Comparison of ENCODE assay signal across 9 cellular contexts in the genomic region with DNA sequence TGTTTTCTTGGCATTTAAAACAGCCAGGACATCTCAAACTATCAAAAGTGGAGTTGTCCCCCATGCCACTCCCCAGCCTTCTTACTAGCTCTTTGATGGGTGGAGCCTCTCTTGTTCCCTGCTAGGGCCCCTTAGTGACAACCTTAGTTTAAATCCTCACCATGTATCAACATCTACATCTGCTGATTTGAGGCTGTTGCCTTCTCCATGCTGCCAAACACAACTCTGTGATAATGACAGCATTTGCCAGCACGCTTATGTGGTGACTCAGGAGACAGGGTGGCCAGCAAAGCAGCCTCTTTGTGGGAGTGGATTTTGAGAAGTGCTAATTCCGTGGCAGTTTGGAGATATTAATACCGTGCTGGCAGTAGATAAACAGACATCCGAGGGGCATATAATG.
DNase-seq lines count a peak whose midpoint lies in the region; ATAC-seq and TF ChIP-seq lines count a peak whose summit lies in the region.
"Had no signal": no experiment of that assay in that cellular context is flagged by ENCODE, and none has a peak within 500 bp of the region (broad histone marks: within the 10 kb centered on the region; RNA-seq: fewer than 3 reads in every experiment).

No MANE protein-coding gene starts in this region.

- CTCF ChIA-PET in activated CD4-positive, alpha-beta T cell treated with anti-CD3 and anti-CD28 coated beads, Interleukin-2, amount 10 ng/mL, durations not matched to agents 7 days and 5 days (lab: Charles Lee) = no interaction called here

- peak; percentile 75 for DNase-seq in Daoy (ENCODE audit: low read depth)
- peak; percentile 82 for DNase-seq in NCI-H82 (lab: John Stamatoyannopoulos, UW)
- DNase-seq in epithelial cell of esophagus (ENCODE audit: low read depth) = peak; percentile 55
- DNase-seq in osteoblast (ENCODE audit: insufficient read length, low spot score, missing footprints) = peak; percentile 55
- DNase-seq in NOMO-1 (lab: John Stamatoyannopoulos, UW; ENCODE audit: unreplicated experiment in 2 of 2) = no peak
- DNase-seq in activated CD4-positive, alpha-beta T cell treated with anti-CD3 and anti-CD28 coated beads, Interleukin-2, amount 10 ng/mL, durations not matched to agents 7 days and 5 days = no peak
- DNase-seq in T-helper 17 cell = no peak

- peaks cover 54% of the 10 kb centered on the region for H3K79me2 ChIP-seq in osteoblast (ENCODE audit: insufficient read depth, low read length)

- peaks cover 19% of the 10 kb centered on the region for H3K36me3 ChIP-seq in osteoblast (ENCODE audit: insufficient read depth, low read length)

- H3K27me3 ChIP-seq in osteoblast (ENCODE audit: insufficient read depth, low read length) = no peaks in the 10 kb centered on the region

- POLR2A ChIA-PET in activated CD4-positive, alpha-beta T cell treated with anti-CD3 and anti-CD28 coated beads, Interleukin-2, amount 10 ng/mL, durations not matched to agents 7 days and 5 days (lab: Charles Lee) = no interaction called here

- peak overlapping the region; percentile 35 for H3K27ac ChIP-seq in osteoblast (ENCODE audit: low read depth, low read length)
- H3K27ac ChIP-seq: SK-N-MC had no signal

- H3K4me1 Mint-ChIP-seq in activated CD4-positive, alpha-beta T cell treated with anti-CD3 and anti-CD28 coated beads, Interleukin-2, amount 10 ng/mL, durations not matched to agents 7 days and 5 days = no peaks in the 10 kb centered on the region
- peaks cover 17% of the 10 kb centered on the region for H3K4me1 Mint-ChIP-seq in T-helper 17 cell

- H4K20me1 ChIP-seq in osteoblast (ENCODE audit: insufficient read depth, low read length) = peaks cover 22% of the 10 kb centered on the region

- H3K4me3 ChIP-seq in epithelial cell of esophagus (ENCODE audit: low read length) (no peak overlapping the region), osteoblast (ENCODE audit: insufficient read depth, low read length) (no peak overlapping the region)
- H3K4me3 ChIP-seq: SK-N-MC had no signal

- H3K9me3 Mint-ChIP-seq in activated CD4-positive, alpha-beta T cell treated with anti-CD3 and anti-CD28 coated beads, Interleukin-2, amount 10 ng/mL, durations not matched to agents 7 days and 5 days = no peaks in the 10 kb centered on the region

- TF ChIP-seq CTCF in epithelial cell of esophagus (IDR thresholded peaks at IDR 0.05; ENCODE audit: insufficient read depth, low read depth, low read length, missing control alignments) (no peak), osteoblast (IDR thresholded peaks at IDR 0.05; ENCODE audit: extremely low read depth, low read depth, low read length) (no peak)

- peaks cover 22% of the 10 kb centered on the region for H3K36me3 Mint-ChIP-seq in activated CD4-positive, alpha-beta T cell treated with anti-CD3 and anti-CD28 coated beads, Interleukin-2, amount 10 ng/mL, durations not matched to agents 7 days and 5 days (ENCODE audit: low read depth)
- peaks cover 14% of the 10 kb centered on the region for H3K36me3 Mint-ChIP-seq in T-helper 17 cell (ENCODE audit: low read depth)

- H3K27me3 Mint-ChIP-seq in activated CD4-positive, alpha-beta T cell treated with anti-CD3 and anti-CD28 coated beads, Interleukin-2, amount 10 ng/mL, durations not matched to agents 7 days and 5 days = no peaks in the 10 kb centered on the region
- no peaks in the 10 kb centered on the region for H3K27me3 Mint-ChIP-seq in T-helper 17 cell

- H3K4me3 Mint-ChIP-seq in activated CD4-positive, alpha-beta T cell treated with anti-CD3 and anti-CD28 coated beads, Interleukin-2, amount 10 ng/mL, durations not matched to agents 7 days and 5 days = no peak overlapping the region
- no peak overlapping the region for H3K4me3 Mint-ChIP-seq in T-helper 17 cell

- no peak overlapping the region for H2AFZ ChIP-seq in osteoblast (ENCODE audit: low read length)

- H3K27ac Mint-ChIP-seq in activated CD4-positive, alpha-beta T cell treated with anti-CD3 and anti-CD28 coated beads, Interleukin-2, amount 10 ng/mL, durations not matched to agents 7 days and 5 days = no peak overlapping the region
- H3K27ac Mint-ChIP-seq in T-helper 17 cell = no peak overlapping the region

- H3K9me3 ChIP-seq in osteoblast (ENCODE audit: low read depth, low read length) (no peaks in the 10 kb centered on the region), T-helper 17 cell (ENCODE audit: control insufficient read depth, low read length, poor library complexity, severe bottlenecking) (no peaks in the 10 kb centered on the region)

- ATAC-seq in GM21423 (IDR thresholded peaks at IDR 0.05; ENCODE audit: unreplicated experiment) = no peak
- ATAC-seq in T-helper 17 cell = no peak

- peak overlapping the region; percentile 65 for H3K4me2 ChIP-seq in osteoblast (ENCODE audit: insufficient read depth, low read length)

- peaks cover 31% of the 10 kb centered on the region for H3K4me1 ChIP-seq in osteoblast (ENCODE audit: insufficient read depth, low read length)

Comparison
In these comparisons a context has a peak if more than half of its experiments do, and no peak if none do; other contexts are left out.
1. DNase-seq: peak in Daoy (single experiment), NCI-H82 (single experiment), epithelial cell of esophagus (single experiment) and osteoblast (single experiment); none in NOMO-1 (0 of 2), activated CD4-positive, alpha-beta T cell treated with anti-CD3 and anti-CD28 coated beads, Interleukin-2, amount 10 ng/mL, durations not matched to agents 7 days and 5 days (single experiment) and T-helper 17 cell (0 of 3).